ENCODE assay signal across 19 cellular contexts in the genomic region with DNA sequence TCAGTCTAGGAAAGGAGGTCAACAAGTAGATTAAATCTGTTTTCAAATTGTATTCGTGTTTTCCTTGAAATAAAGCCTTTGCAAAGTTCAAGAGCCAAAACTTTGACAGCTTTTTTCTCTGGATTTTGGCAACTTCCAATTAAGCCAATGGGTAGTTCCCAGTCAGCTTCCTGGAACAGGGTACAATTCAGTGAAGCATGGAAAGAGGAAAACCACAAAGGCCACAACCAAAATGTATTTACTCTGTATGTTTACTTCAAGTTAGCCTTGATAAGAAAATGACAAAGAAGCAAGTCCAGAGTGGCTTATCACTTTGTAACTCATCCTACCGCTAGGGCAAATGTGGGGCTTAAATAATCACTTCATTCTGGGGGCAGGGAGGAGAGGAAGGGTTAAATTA.
"Had no signal": no experiment of that assay in that cellular context is flagged by ENCODE, and none has a peak within 500 bp of the region (broad histone marks: within the 10 kb centered on the region; RNA-seq: fewer than 3 reads in every experiment).

No MANE protein-coding gene starts in this region.

- H3K4me3 Mint-ChIP-seq: nephron progenitor cell had no signal

- H3K27me3 ChIP-seq: colonic mucosa, thyroid gland had no signal

- H3K27ac Mint-ChIP-seq: nephron progenitor cell had no signal

- H3K9me3 Mint-ChIP-seq: nephron progenitor cell had no signal

- H3K4me1 ChIP-seq: colonic mucosa, lower lobe of right lung, thyroid gland had no signal

- H3K9me3 ChIP-seq: colonic mucosa, lower lobe of right lung, thyroid gland had no signal

- ATAC-seq: left colon, lower lobe of right lung had no signal

- H3K4me3 ChIP-seq: colonic mucosa, lower lobe of right lung, thyroid gland had no signal

- H3K36me3 ChIP-seq: colonic mucosa, lower lobe of right lung, thyroid gland, WERI-Rb-1 had no signal

- H3K4me1 Mint-ChIP-seq: nephron progenitor cell had no signal

- DNase-seq: activated CD4-positive, alpha-beta T cell treated with anti-CD3 and anti-CD28 coated beads for 1 hour; activated CD8-positive, alpha-beta memory T cell treated with anti-CD3 and anti-CD28 coated beads for 24 hours; activated CD8-positive, alpha-beta memory T cell treated with anti-CD3 and anti-CD28 coated beads, Interleukin-2, amount 50 U/mL, for 48 hours; activated effector memory CD4-positive, alpha-beta T cell treated with anti-CD3 and anti-CD28 coated beads, Interleukin-2, amount 50 U/mL, for 16 hours; activated naive CD4-positive, alpha-beta T cell treated with anti-CD3 and anti-CD28 coated beads, Interleukin-2, amount 50 U/mL, for 16 hours; activated T-cell treated with anti-CD3 and anti-CD28 coated beads, Interleukin-2, amount 50 U/mL, for 48 hours; colonic mucosa; left colon; lower lobe of right lung; nephron progenitor cell; nucleus accumbens; stimulated activated CD4-positive, alpha-beta T cell treated with anti-CD3 and anti-CD28 coated beads, Interleukin-12 subunit alpha, Interleukin-12 subunit beta, amount 100 ng/mL, for 4 hours; stimulated activated CD4-positive, alpha-beta T cell treated with anti-CD3 and anti-CD28 coated beads, Interleukin-1b, Interleukin-23, amount 100 ng/mL, for 48 hours; stimulated activated CD8-positive, alpha-beta memory T cell treated with anti-CD3 and anti-CD28 coated beads, Interleukin-4, amount 100 ng/mL, for 48 hours; stimulated activated naive CD4-positive, alpha-beta T cell; SW 1271; T-helper 2 cell; thyroid gland; WERI-Rb-1 had no signal

- H3K27ac ChIP-seq: colonic mucosa, lower lobe of right lung, thyroid gland, WERI-Rb-1 had no signal
